In genomic region chr3:59438492-59438891, GRCh38 we compare ENCODE assay signal across 25 cellular contexts.
"Had no signal": no experiment of that assay in that cellular context is flagged by ENCODE, and none has a peak within 500 bp of the region (broad histone marks: within the 10 kb centered on the region; RNA-seq: fewer than 3 reads in every experiment).

No MANE protein-coding gene starts in this region.

- H3K4me2 ChIP-seq: PC-9 had no signal

- H2AFZ ChIP-seq: PC-9 had no signal

- ATAC-seq: activated CD8-positive, alpha-beta T cell treated with anti-CD3 and anti-CD28 coated beads, Interleukin-2, amount 10 ng/mL, durations not matched to agents 7 days and 5 days had no signal

- H3K36me3 ChIP-seq: ascending aorta, MG63 had no signal

- H3K27ac ChIP-seq: ascending aorta, PC-9 had no signal

- H3K9me3 ChIP-seq: ascending aorta, MG63 had no signal

- H3K27me3 ChIP-seq: ascending aorta, MG63 had no signal

- DNase-seq: activated CD4-positive, alpha-beta T cell treated with anti-CD3 and anti-CD28 coated beads, Interleukin-2, amount 10 ng/mL, durations not matched to agents 24 days and 14 days; activated CD4-positive, alpha-beta T cell treated with anti-CD3 and anti-CD28 coated beads, Interleukin-2, amount 50 U/mL, for 48 hours; activated CD8-positive, alpha-beta T cell treated with anti-CD3 and anti-CD28 coated beads, Interleukin-2, amount 10 ng/mL, durations not matched to agents 7 days and 5 days; activated gamma-delta T cell; activated naive CD4-positive, alpha-beta T cell treated with Interleukin-2 at 50 U/mL for 16 hours; activated naive CD8-positive, alpha-beta T cell treated with anti-CD3 and anti-CD28 coated beads, Interleukin-2, amount 10 ng/mL, durations not matched to agents 7 days and 5 days; activated T-cell treated with anti-CD3 and anti-CD28 coated beads, Interleukin-2, amount 50 U/mL, for 24 hours; amygdala; Karpas-422; KBM-7; MG63; NCI-H1092 treated with DMSO at 0.1 percent for 48 hours; NCI-H1417; NCI-H146; NCI-H187; NCI-H2029 treated with DMSO at 0.1 percent for 48 hours; NCI-H2171 treated with DMSO at 0.1 percent for 48 hours; NCI-H226; NCI-H446 treated with DMSO at 0.1 percent for 48 hours; NCI-H524; PC-9; Right ventricle myocardium superior; SW 1271; T1000 had no signal

- H3K4me1 ChIP-seq: ascending aorta had no signal

- H3K4me3 ChIP-seq: ascending aorta, MG63, PC-9 had no signal
